Comparison of ENCODE assay signal across 1 cellular context in the genomic region with DNA sequence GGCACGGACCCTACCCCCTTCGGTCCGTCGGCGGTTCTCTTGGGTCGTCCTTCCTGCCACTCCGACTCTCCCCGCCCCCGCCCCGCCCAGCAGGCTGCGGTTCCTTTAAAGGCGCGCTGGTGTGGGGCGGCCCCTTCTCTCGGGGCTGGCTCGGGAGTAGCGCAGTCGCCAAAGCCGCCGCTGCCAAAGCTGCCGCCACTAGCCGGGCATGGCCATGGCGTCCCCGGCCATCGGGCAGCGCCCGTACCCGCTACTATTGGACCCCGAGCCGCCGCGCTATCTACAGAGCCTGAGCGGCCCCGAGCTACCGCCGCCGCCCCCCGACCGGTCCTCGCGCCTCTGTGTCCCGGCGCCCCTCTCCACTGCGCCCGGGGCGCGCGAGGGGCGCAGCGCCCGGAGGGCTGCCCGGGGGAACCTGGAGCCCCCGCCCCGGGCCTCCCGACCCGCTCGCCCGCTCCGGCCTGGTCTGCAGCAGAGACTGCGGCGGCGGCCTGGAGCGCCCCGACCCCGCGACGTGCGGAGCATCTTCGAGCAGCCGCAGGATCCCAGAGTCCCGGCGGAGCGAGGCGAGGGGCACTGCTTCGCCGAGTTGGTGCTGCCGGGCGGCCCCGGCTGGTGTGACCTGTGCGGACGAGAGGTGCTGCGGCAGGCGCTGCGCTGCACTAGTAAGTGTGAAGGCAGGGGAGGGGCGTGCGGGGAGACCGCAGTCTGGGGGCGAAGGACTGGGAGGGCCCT.
TF ChIP-seq lines count a peak whose summit lies in the region.

A gene with protein sequence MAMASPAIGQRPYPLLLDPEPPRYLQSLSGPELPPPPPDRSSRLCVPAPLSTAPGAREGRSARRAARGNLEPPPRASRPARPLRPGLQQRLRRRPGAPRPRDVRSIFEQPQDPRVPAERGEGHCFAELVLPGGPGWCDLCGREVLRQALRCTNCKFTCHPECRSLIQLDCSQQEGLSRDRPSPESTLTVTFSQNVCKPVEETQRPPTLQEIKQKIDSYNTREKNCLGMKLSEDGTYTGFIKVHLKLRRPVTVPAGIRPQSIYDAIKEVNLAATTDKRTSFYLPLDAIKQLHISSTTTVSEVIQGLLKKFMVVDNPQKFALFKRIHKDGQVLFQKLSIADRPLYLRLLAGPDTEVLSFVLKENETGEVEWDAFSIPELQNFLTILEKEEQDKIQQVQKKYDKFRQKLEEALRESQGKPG (plus strand): TSS at position 137 of the 735 bp plus-strand sequence. CDS start 72 bp downstream, at position 209.

TF ChIP-seq in HepG2, 621 proteins besides CTCF, POLR2A, EP300 and RAD21 (continued from another document and continues in another):
- TF ChIP-seq, protein P1, sequence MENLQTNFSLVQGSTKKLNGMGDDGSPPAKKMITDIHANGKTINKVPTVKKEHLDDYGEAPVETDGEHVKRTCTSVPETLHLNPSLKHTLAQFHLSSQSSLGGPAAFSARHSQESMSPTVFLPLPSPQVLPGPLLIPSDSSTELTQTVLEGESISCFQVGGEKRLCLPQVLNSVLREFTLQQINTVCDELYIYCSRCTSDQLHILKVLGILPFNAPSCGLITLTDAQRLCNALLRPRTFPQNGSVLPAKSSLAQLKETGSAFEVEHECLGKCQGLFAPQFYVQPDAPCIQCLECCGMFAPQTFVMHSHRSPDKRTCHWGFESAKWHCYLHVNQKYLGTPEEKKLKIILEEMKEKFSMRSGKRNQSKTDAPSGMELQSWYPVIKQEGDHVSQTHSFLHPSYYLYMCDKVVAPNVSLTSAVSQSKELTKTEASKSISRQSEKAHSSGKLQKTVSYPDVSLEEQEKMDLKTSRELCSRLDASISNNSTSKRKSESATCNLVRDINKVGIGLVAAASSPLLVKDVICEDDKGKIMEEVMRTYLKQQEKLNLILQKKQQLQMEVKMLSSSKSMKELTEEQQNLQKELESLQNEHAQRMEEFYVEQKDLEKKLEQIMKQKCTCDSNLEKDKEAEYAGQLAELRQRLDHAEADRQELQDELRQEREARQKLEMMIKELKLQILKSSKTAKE (CRISPR knock-in tag; IDR thresholded peaks at IDR 0.05; ENCODE audit: borderline replicate concordance) = no peak
- TF ChIP-seq REXO4 (CRISPR knock-in tag; IDR thresholded peaks at IDR 0.05; ENCODE audit: borderline replicate concordance) (no peak), GABPB1 (CRISPR knock-in tag; IDR thresholded peaks at IDR 0.05) (peak; percentile 18; the same call in 1 of the 2 replicates), HNRNPL (IDR thresholded peaks at IDR 0.05; ENCODE audit: low read depth, low read length) (peak; percentile 39; the same call in 1 of the 2 replicates), HNRNPUL1 (IDR thresholded peaks at IDR 0.05; ENCODE audit: low read depth, low read length) (no peak), SETDB1 (CRISPR knock-in tag; IDR thresholded peaks at IDR 0.05; ENCODE audit: borderline replicate concordance) (no peak), HES4 (CRISPR knock-in tag; IDR thresholded peaks at IDR 0.05; ENCODE audit: borderline replicate concordance) (0 out of 2 replicates have a peak, but pooled peaks have one; percentile 34), ZNF234 (CRISPR knock-in tag; conservative IDR thresholded peaks at IDR 0.05) (no peak), ZNF468 (CRISPR knock-in tag; IDR thresholded peaks at IDR 0.05) (no peak), KDM5A (IDR thresholded peaks at IDR 0.05; ENCODE audit: borderline replicate concordance, low read length) (no peak), ZNF777 (CRISPR knock-in tag; IDR thresholded peaks at IDR 0.05) (peak; percentile 12; the same call in 1 of the 2 replicates), KDM2A (CRISPR knock-in tag; IDR thresholded peaks at IDR 0.05; ENCODE audit: borderline replicate concordance, low read depth) (peak; percentile 21; the same call in 1 of the 2 replicates), ZNF263 (CRISPR knock-in tag; IDR thresholded peaks at IDR 0.05) (no peak)
- TF ChIP-seq, protein P2, sequence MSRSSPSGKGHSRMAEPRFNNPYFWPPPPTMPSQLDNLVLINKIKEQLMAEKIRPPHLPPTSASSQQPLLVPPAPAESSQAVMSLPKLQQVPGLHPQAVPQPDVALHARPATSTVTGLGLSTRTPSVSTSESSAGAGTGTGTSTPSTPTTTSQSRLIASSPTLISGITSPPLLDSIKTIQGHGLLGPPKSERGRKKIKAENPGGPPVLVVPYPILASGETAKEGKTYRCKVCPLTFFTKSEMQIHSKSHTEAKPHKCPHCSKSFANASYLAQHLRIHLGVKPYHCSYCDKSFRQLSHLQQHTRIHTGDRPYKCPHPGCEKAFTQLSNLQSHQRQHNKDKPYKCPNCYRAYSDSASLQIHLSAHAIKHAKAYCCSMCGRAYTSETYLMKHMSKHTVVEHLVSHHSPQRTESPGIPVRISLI (CRISPR knock-in tag; IDR thresholded peaks at IDR 0.05; ENCODE audit: borderline replicate concordance) = no peak
- TF ChIP-seq, protein P3, sequence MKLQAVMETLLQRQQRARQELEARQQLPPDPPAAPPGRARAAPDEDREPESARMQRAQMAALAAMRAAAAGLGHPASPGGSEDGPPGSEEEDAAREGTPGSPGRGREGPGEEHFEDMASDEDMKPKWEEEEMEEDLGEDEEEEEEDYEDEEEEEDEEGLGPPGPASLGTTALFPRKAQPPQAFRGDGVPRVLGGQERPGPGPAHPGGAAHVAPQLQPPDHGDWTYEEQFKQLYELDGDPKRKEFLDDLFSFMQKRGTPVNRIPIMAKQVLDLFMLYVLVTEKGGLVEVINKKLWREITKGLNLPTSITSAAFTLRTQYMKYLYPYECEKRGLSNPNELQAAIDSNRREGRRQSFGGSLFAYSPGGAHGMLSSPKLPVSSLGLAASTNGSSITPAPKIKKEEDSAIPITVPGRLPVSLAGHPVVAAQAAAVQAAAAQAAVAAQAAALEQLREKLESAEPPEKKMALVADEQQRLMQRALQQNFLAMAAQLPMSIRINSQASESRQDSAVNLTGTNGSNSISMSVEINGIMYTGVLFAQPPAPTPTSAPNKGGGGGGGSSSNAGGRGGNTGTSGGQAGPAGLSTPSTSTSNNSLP (IDR thresholded peaks at IDR 0.05; ENCODE audit: low read depth, low read length) = no peak
- TF ChIP-seq, protein P4, sequence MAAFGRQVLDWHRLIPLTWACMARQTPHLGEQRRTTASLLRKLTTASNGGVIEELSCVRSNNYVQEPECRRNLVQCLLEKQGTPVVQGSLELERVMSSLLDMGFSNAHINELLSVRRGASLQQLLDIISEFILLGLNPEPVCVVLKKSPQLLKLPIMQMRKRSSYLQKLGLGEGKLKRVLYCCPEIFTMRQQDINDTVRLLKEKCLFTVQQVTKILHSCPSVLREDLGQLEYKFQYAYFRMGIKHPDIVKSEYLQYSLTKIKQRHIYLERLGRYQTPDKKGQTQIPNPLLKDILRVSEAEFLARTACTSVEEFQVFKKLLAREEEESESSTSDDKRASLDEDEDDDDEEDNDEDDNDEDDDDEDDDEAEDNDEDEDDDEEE (CRISPR knock-in tag; IDR thresholded peaks at IDR 0.05) = 0 out of 2 replicates have a peak, but pooled peaks have one; percentile 31
- TF ChIP-seq, protein P5, sequence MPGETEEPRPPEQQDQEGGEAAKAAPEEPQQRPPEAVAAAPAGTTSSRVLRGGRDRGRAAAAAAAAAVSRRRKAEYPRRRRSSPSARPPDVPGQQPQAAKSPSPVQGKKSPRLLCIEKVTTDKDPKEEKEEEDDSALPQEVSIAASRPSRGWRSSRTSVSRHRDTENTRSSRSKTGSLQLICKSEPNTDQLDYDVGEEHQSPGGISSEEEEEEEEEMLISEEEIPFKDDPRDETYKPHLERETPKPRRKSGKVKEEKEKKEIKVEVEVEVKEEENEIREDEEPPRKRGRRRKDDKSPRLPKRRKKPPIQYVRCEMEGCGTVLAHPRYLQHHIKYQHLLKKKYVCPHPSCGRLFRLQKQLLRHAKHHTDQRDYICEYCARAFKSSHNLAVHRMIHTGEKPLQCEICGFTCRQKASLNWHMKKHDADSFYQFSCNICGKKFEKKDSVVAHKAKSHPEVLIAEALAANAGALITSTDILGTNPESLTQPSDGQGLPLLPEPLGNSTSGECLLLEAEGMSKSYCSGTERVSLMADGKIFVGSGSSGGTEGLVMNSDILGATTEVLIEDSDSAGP (CRISPR knock-in tag; IDR thresholded peaks at IDR 0.05; ENCODE audit: borderline replicate concordance) = peak; percentile 97
- TF ChIP-seq, protein P6, sequence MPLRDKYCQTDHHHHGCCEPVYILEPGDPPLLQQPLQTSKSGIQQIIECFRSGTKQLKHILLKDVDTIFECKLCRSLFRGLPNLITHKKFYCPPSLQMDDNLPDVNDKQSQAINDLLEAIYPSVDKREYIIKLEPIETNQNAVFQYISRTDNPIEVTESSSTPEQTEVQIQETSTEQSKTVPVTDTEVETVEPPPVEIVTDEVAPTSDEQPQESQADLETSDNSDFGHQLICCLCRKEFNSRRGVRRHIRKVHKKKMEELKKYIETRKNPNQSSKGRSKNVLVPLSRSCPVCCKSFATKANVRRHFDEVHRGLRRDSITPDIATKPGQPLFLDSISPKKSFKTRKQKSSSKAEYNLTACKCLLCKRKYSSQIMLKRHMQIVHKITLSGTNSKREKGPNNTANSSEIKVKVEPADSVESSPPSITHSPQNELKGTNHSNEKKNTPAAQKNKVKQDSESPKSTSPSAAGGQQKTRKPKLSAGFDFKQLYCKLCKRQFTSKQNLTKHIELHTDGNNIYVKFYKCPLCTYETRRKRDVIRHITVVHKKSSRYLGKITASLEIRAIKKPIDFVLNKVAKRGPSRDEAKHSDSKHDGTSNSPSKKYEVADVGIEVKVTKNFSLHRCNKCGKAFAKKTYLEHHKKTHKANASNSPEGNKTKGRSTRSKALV (CRISPR knock-in tag; IDR thresholded peaks at IDR 0.05) = peak; percentile 94
- TF ChIP-seq, protein P7, sequence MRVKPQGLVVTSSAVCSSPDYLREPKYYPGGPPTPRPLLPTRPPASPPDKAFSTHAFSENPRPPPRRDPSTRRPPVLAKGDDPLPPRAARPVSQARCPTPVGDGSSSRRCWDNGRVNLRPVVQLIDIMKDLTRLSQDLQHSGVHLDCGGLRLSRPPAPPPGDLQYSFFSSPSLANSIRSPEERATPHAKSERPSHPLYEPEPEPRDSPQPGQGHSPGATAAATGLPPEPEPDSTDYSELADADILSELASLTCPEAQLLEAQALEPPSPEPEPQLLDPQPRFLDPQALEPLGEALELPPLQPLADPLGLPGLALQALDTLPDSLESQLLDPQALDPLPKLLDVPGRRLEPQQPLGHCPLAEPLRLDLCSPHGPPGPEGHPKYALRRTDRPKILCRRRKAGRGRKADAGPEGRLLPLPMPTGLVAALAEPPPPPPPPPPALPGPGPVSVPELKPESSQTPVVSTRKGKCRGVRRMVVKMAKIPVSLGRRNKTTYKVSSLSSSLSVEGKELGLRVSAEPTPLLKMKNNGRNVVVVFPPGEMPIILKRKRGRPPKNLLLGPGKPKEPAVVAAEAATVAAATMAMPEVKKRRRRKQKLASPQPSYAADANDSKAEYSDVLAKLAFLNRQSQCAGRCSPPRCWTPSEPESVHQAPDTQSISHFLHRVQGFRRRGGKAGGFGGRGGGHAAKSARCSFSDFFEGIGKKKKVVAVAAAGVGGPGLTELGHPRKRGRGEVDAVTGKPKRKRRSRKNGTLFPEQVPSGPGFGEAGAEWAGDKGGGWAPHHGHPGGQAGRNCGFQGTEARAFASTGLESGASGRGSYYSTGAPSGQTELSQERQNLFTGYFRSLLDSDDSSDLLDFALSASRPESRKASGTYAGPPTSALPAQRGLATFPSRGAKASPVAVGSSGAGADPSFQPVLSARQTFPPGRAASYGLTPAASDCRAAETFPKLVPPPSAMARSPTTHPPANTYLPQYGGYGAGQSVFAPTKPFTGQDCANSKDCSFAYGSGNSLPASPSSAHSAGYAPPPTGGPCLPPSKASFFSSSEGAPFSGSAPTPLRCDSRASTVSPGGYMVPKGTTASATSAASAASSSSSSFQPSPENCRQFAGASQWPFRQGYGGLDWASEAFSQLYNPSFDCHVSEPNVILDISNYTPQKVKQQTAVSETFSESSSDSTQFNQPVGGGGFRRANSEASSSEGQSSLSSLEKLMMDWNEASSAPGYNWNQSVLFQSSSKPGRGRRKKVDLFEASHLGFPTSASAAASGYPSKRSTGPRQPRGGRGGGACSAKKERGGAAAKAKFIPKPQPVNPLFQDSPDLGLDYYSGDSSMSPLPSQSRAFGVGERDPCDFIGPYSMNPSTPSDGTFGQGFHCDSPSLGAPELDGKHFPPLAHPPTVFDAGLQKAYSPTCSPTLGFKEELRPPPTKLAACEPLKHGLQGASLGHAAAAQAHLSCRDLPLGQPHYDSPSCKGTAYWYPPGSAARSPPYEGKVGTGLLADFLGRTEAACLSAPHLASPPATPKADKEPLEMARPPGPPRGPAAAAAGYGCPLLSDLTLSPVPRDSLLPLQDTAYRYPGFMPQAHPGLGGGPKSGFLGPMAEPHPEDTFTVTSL (CRISPR knock-in tag; IDR thresholded peaks at IDR 0.05; ENCODE audit: borderline replicate concordance) = no peak
- TF ChIP-seq, protein P8, sequence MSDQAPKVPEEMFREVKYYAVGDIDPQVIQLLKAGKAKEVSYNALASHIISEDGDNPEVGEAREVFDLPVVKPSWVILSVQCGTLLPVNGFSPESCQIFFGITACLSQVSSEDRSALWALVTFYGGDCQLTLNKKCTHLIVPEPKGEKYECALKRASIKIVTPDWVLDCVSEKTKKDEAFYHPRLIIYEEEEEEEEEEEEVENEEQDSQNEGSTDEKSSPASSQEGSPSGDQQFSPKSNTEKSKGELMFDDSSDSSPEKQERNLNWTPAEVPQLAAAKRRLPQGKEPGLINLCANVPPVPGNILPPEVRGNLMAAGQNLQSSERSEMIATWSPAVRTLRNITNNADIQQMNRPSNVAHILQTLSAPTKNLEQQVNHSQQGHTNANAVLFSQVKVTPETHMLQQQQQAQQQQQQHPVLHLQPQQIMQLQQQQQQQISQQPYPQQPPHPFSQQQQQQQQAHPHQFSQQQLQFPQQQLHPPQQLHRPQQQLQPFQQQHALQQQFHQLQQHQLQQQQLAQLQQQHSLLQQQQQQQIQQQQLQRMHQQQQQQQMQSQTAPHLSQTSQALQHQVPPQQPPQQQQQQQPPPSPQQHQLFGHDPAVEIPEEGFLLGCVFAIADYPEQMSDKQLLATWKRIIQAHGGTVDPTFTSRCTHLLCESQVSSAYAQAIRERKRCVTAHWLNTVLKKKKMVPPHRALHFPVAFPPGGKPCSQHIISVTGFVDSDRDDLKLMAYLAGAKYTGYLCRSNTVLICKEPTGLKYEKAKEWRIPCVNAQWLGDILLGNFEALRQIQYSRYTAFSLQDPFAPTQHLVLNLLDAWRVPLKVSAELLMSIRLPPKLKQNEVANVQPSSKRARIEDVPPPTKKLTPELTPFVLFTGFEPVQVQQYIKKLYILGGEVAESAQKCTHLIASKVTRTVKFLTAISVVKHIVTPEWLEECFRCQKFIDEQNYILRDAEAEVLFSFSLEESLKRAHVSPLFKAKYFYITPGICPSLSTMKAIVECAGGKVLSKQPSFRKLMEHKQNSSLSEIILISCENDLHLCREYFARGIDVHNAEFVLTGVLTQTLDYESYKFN (CRISPR knock-in tag; conservative IDR thresholded peaks at IDR 0.05) = no peak
